ENCODE assay signal across 9 cellular contexts in genomic region chr3:45011756-45012441, GRCh38. TPM values are rescaled to one million over a fixed set of nuclear protein-coding genes. Genes with fewer than 3 reads are reported as not detected.
DNase-seq lines count a peak whose midpoint lies in the region; ATAC-seq, FAIRE-seq and TF ChIP-seq lines count a peak whose summit lies in the region.
"Had no signal": no experiment of that assay in that cellular context is flagged by ENCODE, and none has a peak within 500 bp of the region (broad histone marks: within the 10 kb centered on the region; RNA-seq: fewer than 3 reads in every experiment).

No MANE protein-coding gene starts in this region.

- H3K4me3 ChIP-seq in SK-N-MC (peak overlapping the region; percentile 15; the same call in 1 of the 2 replicates), rectal smooth muscle tissue (ENCODE audit: low read length) (no peak overlapping the region)

- H3K4me1 ChIP-seq in foreskin keratinocyte (peaks cover 25% of the 10 kb centered on the region), rectal smooth muscle tissue (ENCODE audit: control insufficient read depth, insufficient read depth, low read length) (peaks cover 29% of the 10 kb centered on the region)

- intact Hi-C loops in Calu3 (cut with micrococcal nuclease; ENCODE audit: unreplicated experiment) = no loop called here

- CTCF ChIA-PET in Calu3 (lab: Charles Lee) = no interaction called here

- H3K27ac ChIP-seq in SK-N-MC (peak overlapping the region; percentile 85), foreskin keratinocyte (peak overlapping the region; percentile 14), rectal smooth muscle tissue (ENCODE audit: low read depth, low read length) (peak overlapping the region; percentile 65)

- peaks cover 11% of the 10 kb centered on the region for H3K36me3 Mint-ChIP-seq in Calu3 (ENCODE audit: insufficient read depth, unreplicated experiment)
- H3K36me3 Mint-ChIP-seq in activated T-cell treated with anti-CD3 and anti-CD28 coated beads, Interleukin-2, amount 50 U/mL, for 4 hours (ENCODE audit: insufficient read depth) = peaks cover 54% of the 10 kb centered on the region

- no peaks in the 10 kb centered on the region for H3K9me3 ChIP-seq in SK-N-MC (ENCODE audit: low read depth, low read length)

- TF ChIP-seq CTCF in foreskin keratinocyte (conservative IDR thresholded peaks at IDR 0.05) (no peak), Calu3 (IDR thresholded peaks at IDR 0.05; ENCODE audit: unreplicated experiment) (no peak)

- no TSS peak for BruUV-seq in Calu3 (replicated peaks; lab: Mats Ljungman, UMichigan)

- H3K27me3 ChIP-seq in foreskin keratinocyte (no peaks in the 10 kb centered on the region), rectal smooth muscle tissue (ENCODE audit: control insufficient read depth, insufficient read depth, low read length) (no peaks in the 10 kb centered on the region)

- DNase-seq in GM19239 (ENCODE audit: insufficient read length, low spot score) (peak; percentile 22), SK-N-MC (ENCODE audit: low read depth, low spot score) (peak; percentile 8), foreskin keratinocyte (peak in 1 of 2 donors; percentile 81), Calu3 (no peak)
- DNase-seq in stimulated activated CD4-positive, alpha-beta T cell treated with anti-CD3 and anti-CD28 coated beads, Interleukin-2, amount 100 ng/mL, for 24 hours = no peak
- no peak for DNase-seq in activated T-cell treated with anti-CD3 and anti-CD28 coated beads, Interleukin-2, amount 50 U/mL, for 4 hours

- no peaks in the 10 kb centered on the region for H3K4me1 Mint-ChIP-seq in Calu3 (ENCODE audit: low read depth, unreplicated experiment)
- peaks cover 34% of the 10 kb centered on the region for H3K4me1 Mint-ChIP-seq in activated T-cell treated with anti-CD3 and anti-CD28 coated beads, Interleukin-2, amount 50 U/mL, for 4 hours (ENCODE audit: low read depth)

- no peaks in the 10 kb centered on the region for H3K27me3 Mint-ChIP-seq in Calu3 (ENCODE audit: unreplicated experiment)
- no peaks in the 10 kb centered on the region for H3K27me3 Mint-ChIP-seq in activated T-cell treated with anti-CD3 and anti-CD28 coated beads, Interleukin-2, amount 50 U/mL, for 4 hours (ENCODE audit: low read depth)
- H3K27me3 Mint-ChIP-seq: IgD-negative memory B cell had no signal

- ATAC-seq in foreskin keratinocyte = peak; percentile 29
- no peak for ATAC-seq in GM18858 (IDR thresholded peaks at IDR 0.05; ENCODE audit: unreplicated experiment)
- ATAC-seq in activated T-cell treated with anti-CD3 and anti-CD28 coated beads, Interleukin-2, amount 50 U/mL, for 4 hours = no peak

- H3K9ac ChIP-seq in SK-N-MC (ENCODE audit: insufficient read length) (no peak overlapping the region), rectal smooth muscle tissue (ENCODE audit: low read length) (no peak overlapping the region)

- H3K36me3 ChIP-seq in SK-N-MC (ENCODE audit: insufficient read depth, low read length) (no peaks in the 10 kb centered on the region; the same call in 1 of the 2 replicates), rectal smooth muscle tissue (ENCODE audit: control insufficient read depth, insufficient read depth, low read length) (no peaks in the 10 kb centered on the region)

- no peak overlapping the region for H3K27ac Mint-ChIP-seq in Calu3 (ENCODE audit: unreplicated experiment)
- H3K27ac Mint-ChIP-seq: IgD-negative memory B cell had no signal

- H3K9me3 Mint-ChIP-seq in Calu3 (ENCODE audit: low read depth, unreplicated experiment) = no peaks in the 10 kb centered on the region
- H3K9me3 Mint-ChIP-seq in activated T-cell treated with anti-CD3 and anti-CD28 coated beads, Interleukin-2, amount 50 U/mL, for 4 hours = no peaks in the 10 kb centered on the region
- H3K9me3 Mint-ChIP-seq: IgD-negative memory B cell had no signal

- H3K4me3 Mint-ChIP-seq in Calu3 (ENCODE audit: low read depth, unreplicated experiment) = no peak overlapping the region
- H3K4me3 Mint-ChIP-seq in activated T-cell treated with anti-CD3 and anti-CD28 coated beads, Interleukin-2, amount 50 U/mL, for 4 hours = no peak overlapping the region
- H3K4me3 Mint-ChIP-seq: IgD-negative memory B cell had no signal

- FAIRE-seq in GM19239 (lab: Jason Lieb, UNC) = no peak

RNA-seq across cellular contexts. Expression of gene CLEC3B, which starts 14.2 kb away (rescaled TPM):
- total RNA-seq in foreskin keratinocyte = not detected in 2 replicates
- polyA plus RNA-seq in foreskin keratinocyte = not detected in 2 replicates
- not detected in 2 replicates for total RNA-seq in Calu3 (2022)
- under 1 TPM; 0.30 to 0.40 (median 0.38) TPM for total RNA-seq in activated T-cell treated with anti-CD3 and anti-CD28 coated beads, Interleukin-2, amount 50 U/mL, for 4 hours
- polyA plus RNA-seq: IgD-negative memory B cell had no signal

RNA-seq across cellular contexts. Expression of gene EXOSC7, which starts 35.9 kb away (rescaled TPM):
- 63.3 and 66.8 TPM in 2 replicates for total RNA-seq in foreskin keratinocyte
- polyA plus RNA-seq in foreskin keratinocyte = 71.8 and 78.1 TPM in 2 replicates
- total RNA-seq in Calu3 (2022) = 44.1 and 50.1 TPM in 2 replicates
- total RNA-seq in activated T-cell treated with anti-CD3 and anti-CD28 coated beads, Interleukin-2, amount 50 U/mL, for 4 hours = 10 to 100 TPM; 75.4 to 88.8 (median 83.4) TPM

RNA-seq across cellular contexts. Expression of gene ZDHHC3, which starts 35.9 kb away (rescaled TPM):
- total RNA-seq in foreskin keratinocyte = 80.5 and 84.2 TPM in 2 replicates
- polyA plus RNA-seq in foreskin keratinocyte = 63.5 and 73.5 TPM in 2 replicates
- 83.0 and 84.9 TPM in 2 replicates for total RNA-seq in Calu3 (2022)
- 10 to 100 TPM; 33.6 to 44.5 (median 34.6) TPM for total RNA-seq in activated T-cell treated with anti-CD3 and anti-CD28 coated beads, Interleukin-2, amount 50 U/mL, for 4 hours

Comparison
In these comparisons a context has a peak if more than half of its experiments do, and no peak if none do; other contexts are left out.
1. DNase-seq: peak in GM19239 (single experiment) and SK-N-MC (single experiment); none in Calu3 (single experiment), stimulated activated CD4-positive, alpha-beta T cell treated with anti-CD3 and anti-CD28 coated beads, Interleukin-2, amount 100 ng/mL, for 24 hours (0 of 2) and activated T-cell treated with anti-CD3 and anti-CD28 coated beads, Interleukin-2, amount 50 U/mL, for 4 hours (single experiment).
2. H3K27ac ChIP-seq: peak in every context shown above with its lines; median percentile 85 in SK-N-MC; 65 in rectal smooth muscle tissue; 14 in foreskin keratinocyte.